ENCODE assay signal across 8 cellular contexts in genomic region chr19:6862673-6863078, GRCh38. TPM values are rescaled to one million over a fixed set of nuclear protein-coding genes. Genes with fewer than 3 reads are reported as not detected.
A peak's percentile ranks its signal among the peaks of the same experiment; 100 is the strongest.
DNase-seq lines count a peak whose midpoint lies in the region; ATAC-seq and TF ChIP-seq lines count a peak whose summit lies in the region.

No MANE protein-coding gene starts in this region.

- no TSS peak for BruUV-seq in Panc1 (replicated peaks; lab: Mats Ljungman, UMichigan)

- TF ChIP-seq POLR2A in esophagus squamous epithelium (IDR thresholded peaks at IDR 0.05), result no peak

- H3K4me1 Mint-ChIP-seq in nephron, result peaks cover 6% of the 10 kb centered on the region

- DNase-seq in AG09319 (ENCODE audit: extremely low read depth, low read depth), result peak; percentile 34
- DNase-seq in HS-5 (ENCODE audit: low read depth), result peak; percentile 51
- DNase-seq in Panc1 (ENCODE audit: low read depth, low spot score), result peak; percentile 54
- DNase-seq in activated T-cell treated with anti-CD3 and anti-CD28 coated beads, Interleukin-2, amount 50 U/mL, for 1 hour, result peak; percentile 92
- peak; percentile 37 for DNase-seq in esophagus squamous epithelium (lab: John Stamatoyannopoulos, UW)
- DNase-seq in stimulated activated naive CD4-positive, alpha-beta T cell (lab: John Stamatoyannopoulos, UW), result peak; percentile 80 to 89 (median 88)

- intact Hi-C loops in Panc1 (cut with micrococcal nuclease; ENCODE audit: unreplicated experiment) (loop anchor here (2.0 to 5.0 kb wide), 2 partner anchors 110 to 124 kb away; partner anchors contain the start of gene TRIP10), esophagus squamous epithelium (cut with DNase I) (loop anchor here (5.0 to 10.0 kb wide), 3 partner anchors 108 to 345 kb away; no protein-coding TSS in a partner anchor)

- POLR2A ChIA-PET in Panc1 (lab: Charles Lee), result no interaction called here

- peak overlapping the region; percentile 35 to 43 for H3K4me3 ChIP-seq in Panc1 (ENCODE audit: low read depth in 2 of 2, low read length in 2 of 2)
- peak overlapping the region in 3 of 4 donors; percentile 31 to 55 (median 33) for H3K4me3 ChIP-seq in esophagus squamous epithelium

- H3K36me3 ChIP-seq in Panc1 (ENCODE audit: control insufficient read depth, insufficient read depth, low read length), result no peaks in the 10 kb centered on the region
- no peaks in the 10 kb centered on the region for H3K36me3 ChIP-seq in esophagus squamous epithelium

- ATAC-seq in GM18867 (IDR thresholded peaks at IDR 0.05; ENCODE audit: unreplicated experiment) (peak; percentile 79), Panc1 (peak; percentile 91)

- H3K9me3 ChIP-seq in Panc1 (ENCODE audit: control insufficient read depth, insufficient read depth, low read depth, low read length), result no peaks in the 10 kb centered on the region
- H3K9me3 ChIP-seq in esophagus squamous epithelium, result no peaks in the 10 kb centered on the region

- H3K4me1 ChIP-seq in Panc1 (ENCODE audit: control insufficient read depth, insufficient read depth, low read length), result no peaks in the 10 kb centered on the region
- H3K4me1 ChIP-seq in esophagus squamous epithelium, result peaks cover 0 to 21% (median 5%) of the 10 kb centered on the region in 3 donors

- H3K36me3 Mint-ChIP-seq in nephron (ENCODE audit: low read depth), result no peaks in the 10 kb centered on the region

- peaks cover 4% of the 10 kb centered on the region for H3K9me3 Mint-ChIP-seq in nephron

- in situ Hi-C loops in Panc1 (cut with HindIII; ENCODE audit: low pct_unique_long_range_greater_than_20kb, low sequenced_read_pairs), result no loop called here

- 2% methylated on average over 14 to 16 of the region's 16 CpGs for WGBS in esophagus squamous epithelium, 2 donors

- no peaks in the 10 kb centered on the region for H3K27me3 ChIP-seq in Panc1 (ENCODE audit: control insufficient read depth, insufficient read depth, low read length)
- peaks cover 0 to 22% (median 0%) of the 10 kb centered on the region in 4 donors for H3K27me3 ChIP-seq in esophagus squamous epithelium

- H3K27ac ChIP-seq in Panc1 (ENCODE audit: low read length) (no peak overlapping the region), esophagus squamous epithelium (peak overlapping the region; percentile 21 to 78 (median 66))

- TF ChIP-seq CTCF in AG09319 (IDR thresholded peaks at IDR 0.05; ENCODE audit: low read depth, low read length) (peak; percentile 93), Panc1 (IDR thresholded peaks at IDR 0.05) (peak; percentile 83), esophagus squamous epithelium (IDR thresholded peaks at IDR 0.05) (peak; percentile 85 to 96 (median 90)), nephron (IDR thresholded peaks at IDR 0.05; ENCODE audit: unreplicated experiment in 3 of 3) (peak; percentile 74 to 84 (median 79))

- H3K4me3 Mint-ChIP-seq in nephron, result peak overlapping the region; percentile 56 to 73 (median 71)

- H3K27me3 Mint-ChIP-seq in nephron (ENCODE audit: low read depth), result peaks cover 34% of the 10 kb centered on the region

- CTCF ChIA-PET in Panc1 (lab: Charles Lee), result interaction anchor here (0.5 to 2.4 kb wide), 3 partner anchors 14 to 124 kb away, joined by 3 to 11 read pairs (median 4); no protein-coding TSS in a partner anchor

- H3K27ac Mint-ChIP-seq in nephron, result no peak overlapping the region

RNA-seq across cellular contexts. Expression of gene ADGRE1, which starts 24.7 kb away (rescaled TPM):
- total RNA-seq in Panc1 (2021; ENCODE audit: unreplicated experiment) (0.08 TPM), esophagus squamous epithelium (under 1 TPM in 1 of 4 donors, not detected in 3; 0.38 TPM)
- not detected for polyA plus RNA-seq in Panc1 (2012; ENCODE audit: insufficient read length)

Comparison
In these comparisons a context has a peak if more than half of its experiments do, and no peak if none do; other contexts are left out.
1. DNase-seq: peak in every context shown above with its lines; median percentile 92 in activated T-cell treated with anti-CD3 and anti-CD28 coated beads, Interleukin-2, amount 50 U/mL, for 1 hour; 88 in stimulated activated naive CD4-positive, alpha-beta T cell; 54 in Panc1; 51 in HS-5; 37 in esophagus squamous epithelium; 34 in AG09319.